Comparison of ENCODE assay signal across 8 cellular contexts in the genomic region with DNA sequence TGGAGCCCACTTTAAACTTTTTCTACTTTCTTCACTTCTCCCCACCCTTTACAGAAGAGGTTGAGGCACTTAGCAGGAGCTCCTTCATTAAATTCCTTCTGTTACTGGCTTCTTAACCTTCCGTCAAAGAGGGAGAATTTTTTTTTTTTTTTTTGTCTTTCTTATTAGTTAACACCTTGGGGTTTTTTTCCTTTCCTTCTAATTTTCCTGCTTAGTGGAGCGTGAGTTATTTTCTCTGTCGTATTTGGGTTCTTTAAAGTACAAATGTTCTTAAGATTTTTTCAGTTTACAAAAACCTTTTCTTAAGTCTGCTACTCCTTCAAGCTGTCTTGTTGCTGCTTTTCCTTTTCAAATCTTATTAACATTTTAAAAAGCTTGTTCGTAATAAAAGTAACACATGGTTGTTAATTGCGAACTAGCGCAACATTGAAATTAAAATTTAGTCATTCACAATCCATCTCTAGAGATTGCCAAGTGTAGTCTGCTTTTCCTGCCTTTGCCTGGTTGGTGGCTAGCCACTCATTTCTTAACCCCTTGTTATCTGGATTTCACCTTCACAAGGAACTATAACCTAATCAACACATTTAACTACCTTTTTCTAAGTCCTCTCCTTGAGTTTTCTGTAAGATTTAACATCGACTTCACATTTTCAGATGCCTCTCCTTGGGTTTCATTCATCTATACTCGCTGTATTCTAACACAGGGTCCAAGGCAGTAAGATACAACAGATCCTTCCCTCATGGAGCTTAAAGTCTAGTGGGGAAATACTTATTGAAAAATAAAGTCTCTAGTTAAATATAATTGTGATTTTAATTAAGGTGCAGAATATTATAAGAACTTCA. TPM values are rescaled to one million over a fixed set of nuclear protein-coding genes. Genes with fewer than 3 reads are reported as not detected.
DNase-seq lines count a peak whose midpoint lies in the region; ATAC-seq and TF ChIP-seq lines count a peak whose summit lies in the region.

No MANE protein-coding gene starts in this region.

- H3K27me3 ChIP-seq in brain microvascular endothelial cell (replicated peaks) (no peaks in the 10 kb centered on the region), mucosa of stomach (ENCODE audit: control insufficient read depth, insufficient read depth, low read length) (no peaks in the 10 kb centered on the region)

- no peak for TF ChIP-seq CTCF in AG09309 (IDR thresholded peaks at IDR 0.05; ENCODE audit: control insufficient read depth, insufficient read depth, low read depth, low read length, missing control alignments)
- TF ChIP-seq CTCF in brain microvascular endothelial cell (IDR thresholded peaks at IDR 0.05; ENCODE audit: low read depth, low read length, missing control alignments), result no peak

- H3K36me3 ChIP-seq in brain microvascular endothelial cell (replicated peaks), result no peaks in the 10 kb centered on the region
- no peaks in the 10 kb centered on the region for H3K36me3 ChIP-seq in mucosa of stomach (ENCODE audit: control insufficient read depth, insufficient read depth, low read length)

- H3K9ac ChIP-seq in mucosa of stomach (ENCODE audit: low read length), result peak overlapping the region; percentile 81

- H3K4me3 ChIP-seq in AG09309 (ENCODE audit: control insufficient read depth, low read depth, low read length) (peak overlapping the region; percentile 94), brain microvascular endothelial cell (ENCODE audit: low read depth, low read length) (peak overlapping the region; percentile 80), mucosa of stomach (ENCODE audit: low read length) (no peak overlapping the region)

- peaks cover 7% of the 10 kb centered on the region for H3K4me1 ChIP-seq in mucosa of stomach (ENCODE audit: control insufficient read depth, insufficient read depth, low read length)

- no peak for ATAC-seq in HG02763 (IDR thresholded peaks at IDR 0.05; ENCODE audit: unreplicated experiment)

- DNase-seq in AG09309 (ENCODE audit: low read depth) (no peak), HT1080 (ENCODE audit: low read depth) (peak; percentile 18), brain microvascular endothelial cell (no peak), superior temporal gyrus (ENCODE audit: extremely low spot score) (no peak)
- no peak for DNase-seq in stimulated activated CD4-positive, alpha-beta T cell treated with anti-CD3 and anti-CD28 coated beads, Interleukin-2, amount 100 ng/mL, for 24 hours
- no peak for DNase-seq in activated CD4-positive, CD25-positive, alpha-beta regulatory T cell treated with anti-CD3 and anti-CD28 coated beads, Interleukin-2, amount 50 U/mL, for 72 hours

- no peak overlapping the region for H3K27ac ChIP-seq in brain microvascular endothelial cell

- H3K9me3 ChIP-seq in mucosa of stomach (ENCODE audit: control insufficient read depth, low read length), result no peaks in the 10 kb centered on the region

- in situ Hi-C loops in brain microvascular endothelial cell (cut with HindIII; ENCODE audit: low pct_ligation_motif_present, low sequenced_read_pairs), result no loop called here

RNA-seq across cellular contexts. Expression of gene BMPR1A, which starts 2.0 kb away (rescaled TPM):
- total RNA-seq in HT1080 (2014; rRNA removed; shearing (Covaris generic)), result 21.1 and 26.0 TPM in 2 replicates
- 12.9 and 18.6 TPM in 2 replicates for polyA plus RNA-seq in HT1080 (2015; cell fraction: cytosol; rRNA removed)
- 12.7 and 14.3 TPM in 2 replicates for polyA plus RNA-seq in HT1080 (2015; cell fraction: nucleus; rRNA removed)
